Comparison of ENCODE assay signal across 16 cellular contexts in the genomic region with DNA sequence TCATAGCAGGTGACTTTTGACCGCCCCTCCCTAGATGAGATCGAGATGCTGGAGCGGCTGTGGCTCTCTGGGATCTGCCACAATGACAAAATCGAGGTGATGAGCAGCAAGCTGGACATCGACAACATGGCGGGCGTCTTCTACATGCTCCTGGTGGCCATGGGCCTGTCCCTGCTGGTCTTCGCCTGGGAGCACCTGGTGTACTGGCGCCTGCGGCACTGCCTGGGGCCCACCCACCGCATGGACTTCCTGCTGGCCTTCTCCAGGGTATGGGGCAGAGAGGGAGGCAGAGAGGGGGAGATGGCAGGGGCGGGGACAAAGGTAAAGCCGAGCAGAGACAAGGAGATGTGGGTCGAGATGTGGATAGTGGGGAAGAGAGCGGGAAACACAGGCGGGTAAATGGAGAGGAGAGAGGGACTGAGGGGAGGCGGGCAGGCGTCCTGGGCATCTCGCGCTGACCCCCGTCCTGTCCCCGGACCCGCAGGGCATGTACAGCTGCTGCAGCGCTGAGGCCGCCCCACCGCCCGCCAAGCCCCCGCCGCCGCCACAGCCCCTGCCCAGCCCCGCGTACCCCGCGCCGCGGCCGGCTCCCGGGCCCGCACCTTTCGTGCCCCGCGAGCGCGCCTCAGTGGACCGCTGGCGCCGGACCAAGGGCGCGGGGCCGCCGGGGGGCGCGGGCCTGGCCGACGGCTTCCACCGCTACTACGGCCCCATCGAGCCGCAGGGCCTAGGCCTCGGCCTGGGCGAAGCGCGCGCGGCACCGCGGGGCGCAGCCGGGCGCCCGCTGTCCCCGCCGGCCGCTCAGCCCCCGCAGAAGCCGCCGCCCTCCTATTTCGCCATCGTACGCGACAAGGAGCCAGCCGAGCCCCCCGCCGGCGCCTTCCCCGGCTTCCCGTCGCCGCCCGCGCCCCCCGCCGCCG. TPM values are rescaled to one million over a fixed set of nuclear protein-coding genes. Genes with fewer than 3 reads are reported as not detected.
A peak's percentile ranks its signal among the peaks of the same experiment; 100 is the strongest.
DNase-seq lines count a peak whose midpoint lies in the region; ATAC-seq and TF ChIP-seq lines count a peak whose summit lies in the region.
"Had no signal": no experiment of that assay in that cellular context is flagged by ENCODE, and none has a peak within 500 bp of the region (broad histone marks: within the 10 kb centered on the region; RNA-seq: fewer than 3 reads in every experiment).

No MANE protein-coding gene starts in this region.

- no peaks in the 10 kb centered on the region for H3K9me3 Mint-ChIP-seq in CD4-positive, alpha-beta T cell

- H3K36me3 Mint-ChIP-seq in CD4-positive, alpha-beta T cell (ENCODE audit: low read depth) = peaks cover 17% of the 10 kb centered on the region
- peaks cover 5% of the 10 kb centered on the region for H3K36me3 Mint-ChIP-seq in T-helper 17 cell (ENCODE audit: low read depth)

- H3K27me3 Mint-ChIP-seq in CD4-positive, alpha-beta T cell = peaks cover 41% of the 10 kb centered on the region
- H3K27me3 Mint-ChIP-seq in T-helper 17 cell = peaks cover 29% of the 10 kb centered on the region

- H3K9me3 ChIP-seq in CD4-positive, alpha-beta T cell (ENCODE audit: control insufficient read depth, low read length) = no peaks in the 10 kb centered on the region
- H3K9me3 ChIP-seq in T-helper 17 cell (ENCODE audit: control insufficient read depth, low read length, poor library complexity, severe bottlenecking) (no peaks in the 10 kb centered on the region), esophagus squamous epithelium (no peaks in the 10 kb centered on the region), Karpas-422 (ENCODE audit: low read length) (no peaks in the 10 kb centered on the region)
- H3K9me3 ChIP-seq: left lung, prostate gland had no signal

- H3K36me3 ChIP-seq in esophagus squamous epithelium (peaks cover 0 to 4% (median 0%) of the 10 kb centered on the region in 3 donors), Karpas-422 (ENCODE audit: insufficient read depth, low read length) (peaks cover 2% of the 10 kb centered on the region; the same call in 1 of the 2 replicates)
- H3K36me3 ChIP-seq: prostate gland had no signal

- no peak for TF ChIP-seq POLR2A in esophagus squamous epithelium (IDR thresholded peaks at IDR 0.05)

- CTCF ChIA-PET in CD4-positive, alpha-beta T cell (lab: Charles Lee) = no interaction called here

- no peak overlapping the region for H2AFZ ChIP-seq in Karpas-422 (ENCODE audit: low read length)

- peak overlapping the region; percentile 72 for H3K4me3 Mint-ChIP-seq in CD4-positive, alpha-beta T cell
- peak overlapping the region; percentile 81 for H3K4me3 Mint-ChIP-seq in T-helper 17 cell

- no peak for ATAC-seq in CD4-positive, alpha-beta T cell (ENCODE audit: poor library complexity)
- no peak for ATAC-seq in T-helper 17 cell
- no peak for ATAC-seq in HG03442 (IDR thresholded peaks at IDR 0.05; ENCODE audit: unreplicated experiment)
- ATAC-seq: foreskin keratinocyte, left lung had no signal

- H3K4me1 ChIP-seq in esophagus squamous epithelium = peaks cover 19 to 37% (median 22%) of the 10 kb centered on the region in 3 donors
- H3K4me1 ChIP-seq in Karpas-422 (ENCODE audit: low read length) = peaks cover 22% of the 10 kb centered on the region

- H3K4me1 Mint-ChIP-seq in CD4-positive, alpha-beta T cell (ENCODE audit: low read depth) = peaks cover 19% of the 10 kb centered on the region
- peaks cover 20% of the 10 kb centered on the region for H3K4me1 Mint-ChIP-seq in T-helper 17 cell

- 65 to 79% methylated on average over 23 to 25 of the region's 94 CpGs for WGBS in esophagus squamous epithelium, 2 donors

- H3K4me3 ChIP-seq in esophagus squamous epithelium = peak overlapping the region in 1 of 4 donors; percentile 93
- no peak overlapping the region for H3K4me3 ChIP-seq in Karpas-422 (ENCODE audit: low read length)

- no peak overlapping the region for H3K27ac ChIP-seq in CD4-positive, alpha-beta T cell (ENCODE audit: low read depth, low read length)
- H3K27ac ChIP-seq in esophagus squamous epithelium (no peak overlapping the region), Karpas-422 (ENCODE audit: low read length) (no peak overlapping the region)
- H3K27ac ChIP-seq: BLaER1, foreskin keratinocyte, left lung, prostate gland had no signal

- DNase-seq in AG08396 (ENCODE audit: low spot score) = peak; percentile 9
- DNase-seq in CD4-positive, alpha-beta T cell = no peak
- DNase-seq in T-helper 17 cell = no peak
- peak; percentile 44 for DNase-seq in iPS-NIHi7 (ENCODE audit: extremely low spot score)
- no peak for DNase-seq in GM19238 (ENCODE audit: insufficient read length, low spot score)
- no peak for DNase-seq in esophagus squamous epithelium (lab: John Stamatoyannopoulos, UW)
- DNase-seq in Karpas-422 = no peak
- DNase-seq: aorta, foreskin keratinocyte, KG1, NCI-H1417 treated with DMSO at 0.1 percent for 48 hours, SW 1271 had no signal

- H3K27me3 ChIP-seq in CD4-positive, alpha-beta T cell (ENCODE audit: control insufficient read depth, insufficient read depth, low read length) = peaks cover 25% of the 10 kb centered on the region
- H3K27me3 ChIP-seq in esophagus squamous epithelium = peaks cover 0 to 67% (median 2%) of the 10 kb centered on the region in 4 donors
- H3K27me3 ChIP-seq in Karpas-422 (ENCODE audit: low read length) = no peaks in the 10 kb centered on the region

- POLR2A ChIA-PET in CD4-positive, alpha-beta T cell (lab: Charles Lee) = interaction anchor here (1.0 kb wide), 1 partner anchor 51 kb away, joined by 3 read pairs; a partner anchor contains a TSS

- no peaks in the 10 kb centered on the region for H3K9me2 ChIP-seq in Karpas-422 (replicated peaks; ENCODE audit: insufficient read depth, low read length)

- H3K79me2 ChIP-seq in Karpas-422 (ENCODE audit: low read length) = peaks cover 14% of the 10 kb centered on the region

- no peak overlapping the region for H3K9ac ChIP-seq in Karpas-422 (ENCODE audit: low read length)
- H3K9ac ChIP-seq: BLaER1 had no signal

- no peaks in the 10 kb centered on the region for H4K20me1 ChIP-seq in Karpas-422 (ENCODE audit: insufficient read depth, low read depth, low read length)
- H4K20me1 ChIP-seq: BLaER1 had no signal

- intact Hi-C loops in CD4-positive, alpha-beta T cell (cut with DNase I, micrococcal nuclease) = loop anchor here in 1 of 2 experiments (5.0 kb wide), 1 partner anchor 125 kb away; no protein-coding TSS in a partner anchor
- intact Hi-C loops in esophagus squamous epithelium (cut with DNase I) = no loop called here

- H3K4me2 ChIP-seq in Karpas-422 (ENCODE audit: low read depth, low read length, poor library complexity, severe bottlenecking) = no peak overlapping the region

- no peak overlapping the region for H3K27ac Mint-ChIP-seq in CD4-positive, alpha-beta T cell
- H3K27ac Mint-ChIP-seq in T-helper 17 cell = peak overlapping the region; percentile 29

- TF ChIP-seq CTCF in CD4-positive, alpha-beta T cell (IDR thresholded peaks at IDR 0.05) = no peak
- no peak for TF ChIP-seq CTCF in esophagus squamous epithelium (IDR thresholded peaks at IDR 0.05)

RNA-seq across cellular contexts. Expression of a gene that starts 3.4 kb away (rescaled TPM):
- 10 to 100 TPM; 21.4 to 21.7 TPM for total RNA-seq in CD4-positive, alpha-beta T cell
- total RNA-seq in T-helper 17 cell = 10 to 100 TPM; 32.5 TPM
- total RNA-seq in esophagus squamous epithelium = 10 to 100 TPM; 33.0 to 43.9 (median 34.6) TPM
- total RNA-seq in Karpas-422 (2014; rRNA removed; shearing (Covaris generic); ENCODE audit: low replicate concordance) = 15.9 and 22.2 TPM in 2 replicates

RNA-seq across cellular contexts. Expression of a gene that starts 13.0 kb away (rescaled TPM):
- 1 to 10 TPM; 1.7 to 2.0 TPM for total RNA-seq in CD4-positive, alpha-beta T cell
- total RNA-seq in T-helper 17 cell (1 to 10 TPM; 1.7 to 2.5 TPM), esophagus squamous epithelium (1 to 10 TPM in 1 of 4 donors, under 1 TPM in 3; 0.57 to 1.3 (median 0.92) TPM)
- total RNA-seq in Karpas-422 (2014; rRNA removed; shearing (Covaris generic); ENCODE audit: low replicate concordance) = 0.69 and 1.1 TPM in 2 replicates

RNA-seq across cellular contexts. Expression of a gene that starts 26.8 kb away (rescaled TPM):
- total RNA-seq in CD4-positive, alpha-beta T cell = 10 to 100 TPM; 23.4 to 25.3 TPM
- total RNA-seq in T-helper 17 cell (10 to 100 TPM; 42.3 to 53.4 TPM), esophagus squamous epithelium (100 to 1,000 TPM in 1 of 4 donors, 10 to 100 TPM in 3; 40.8 to 101 (median 47.8) TPM)
- total RNA-seq in Karpas-422 (2014; rRNA removed; shearing (Covaris generic); ENCODE audit: low replicate concordance) = 32.5 and 60.4 TPM in 2 replicates

RNA-seq across cellular contexts. Expression of a gene that starts 48.9 kb away (rescaled TPM):
- total RNA-seq in CD4-positive, alpha-beta T cell = under 1 TPM in 1 of 2 experiments, not detected in 1; 0.06 TPM
- total RNA-seq in T-helper 17 cell = under 1 TPM; 0.08 to 0.17 TPM
- total RNA-seq in esophagus squamous epithelium = under 1 TPM; 0.09 to 0.47 (median 0.15) TPM
- total RNA-seq in Karpas-422 (2014; rRNA removed; shearing (Covaris generic); ENCODE audit: low replicate concordance) = not detected in 2 replicates

RNA-seq across cellular contexts. Expression of a gene that starts 51.0 kb away (rescaled TPM):
- 10 to 100 TPM; 32.2 to 39.6 TPM for total RNA-seq in CD4-positive, alpha-beta T cell
- 10 to 100 TPM; 34.0 to 41.3 TPM for total RNA-seq in T-helper 17 cell
- 10 to 100 TPM; 63.5 to 87.4 (median 70.2) TPM for total RNA-seq in esophagus squamous epithelium
- total RNA-seq in Karpas-422 (2014; rRNA removed; shearing (Covaris generic); ENCODE audit: low replicate concordance) = 39.5 and 53.7 TPM in 2 replicates

Comparison
In these comparisons a context has a peak if more than half of its experiments do, and no peak if none do; other contexts are left out.
1. DNase-seq: peak in AG08396 (single experiment) and iPS-NIHi7 (single experiment); none in CD4-positive, alpha-beta T cell (0 of 10), T-helper 17 cell (0 of 3), GM19238 (single experiment), esophagus squamous epithelium (single experiment) and Karpas-422 (single experiment).